ENCODE assay signal across 8 cellular contexts in genomic region chr5:55903121-55903701, GRCh38. TPM values are rescaled to one million over a fixed set of nuclear protein-coding genes. Genes with fewer than 3 reads are reported as not detected.
DNase-seq lines count a peak whose midpoint lies in the region; ATAC-seq lines count a peak whose summit lies in the region.

No MANE protein-coding gene starts in this region.

- ATAC-seq in GM18508 (IDR thresholded peaks at IDR 0.05; ENCODE audit: insufficient read depth, unreplicated experiment) (peak; percentile 85), HG02763 (IDR thresholded peaks at IDR 0.05; ENCODE audit: unreplicated experiment) (peak; percentile 87), left lobe of liver (no peak)

- DNase-seq in SKM-1 (lab: John Stamatoyannopoulos, UW; ENCODE audit: unreplicated experiment) (peak; percentile 52), left lobe of liver (ENCODE audit: low spot score) (no peak), NCI-H82 treated with DMSO at 0.1 percent for 48 hours (lab: John Stamatoyannopoulos, UW; ENCODE audit: unreplicated experiment) (no peak), NCI-H2171 treated with DMSO at 0.1 percent for 48 hours (lab: John Stamatoyannopoulos, UW) (no peak)
- peak; percentile 29 for DNase-seq in activated naive CD4-positive, alpha-beta T cell treated with anti-CD3 and anti-CD28 coated beads, Interleukin-2, amount 50 U/mL, for 16 hours
- DNase-seq in stimulated activated CD4-positive, alpha-beta T cell treated with anti-CD3 and anti-CD28 coated beads, Interleukin-1b, Interleukin-23, amount 100 ng/mL, for 48 hours, result peak; percentile 70

RNA-seq across cellular contexts. Expression of gene IL31RA, which starts 52.1 kb away (rescaled TPM):
- total RNA-seq in left lobe of liver, result not detected

Comparison
In these comparisons a context has a peak if more than half of its experiments do, and no peak if none do; other contexts are left out.
1. DNase-seq: peak in SKM-1 (single experiment), activated naive CD4-positive, alpha-beta T cell treated with anti-CD3 and anti-CD28 coated beads, Interleukin-2, amount 50 U/mL, for 16 hours (single experiment) and stimulated activated CD4-positive, alpha-beta T cell treated with anti-CD3 and anti-CD28 coated beads, Interleukin-1b, Interleukin-23, amount 100 ng/mL, for 48 hours (single experiment); none in left lobe of liver (single experiment), NCI-H82 treated with DMSO at 0.1 percent for 48 hours (single experiment) and NCI-H2171 treated with DMSO at 0.1 percent for 48 hours (single experiment).